ENCODE assay signal across 1 cellular context in genomic region chr5:76546497-76547102, GRCh38.
A peak's percentile ranks its signal among the peaks of the same experiment; 100 is the strongest.
TF ChIP-seq lines count a peak whose summit lies in the region.

No MANE protein-coding gene starts in this region.

TF ChIP-seq in HepG2, 621 proteins besides CTCF, POLR2A, EP300 and RAD21 (continued from another document):
- 0 out of 2 replicates have a peak, but pooled peaks have one; percentile 17 for TF ChIP-seq ARID5B (CRISPR knock-in tag; IDR thresholded peaks at IDR 0.05)
- TF ChIP-seq PBX2 (CRISPR knock-in tag; IDR thresholded peaks at IDR 0.05): peak; percentile 74
- peak; percentile 71; the same call in 1 of the 2 replicates for TF ChIP-seq SALL1 (CRISPR knock-in tag; IDR thresholded peaks at IDR 0.05)
- no peak for TF ChIP-seq ZNF367 (CRISPR knock-in tag; IDR thresholded peaks at IDR 0.05; ENCODE audit: borderline replicate concordance)
- TF ChIP-seq MEIS2 (CRISPR knock-in tag; IDR thresholded peaks at IDR 0.05): peak; percentile 80; the same call in 1 of the 2 replicates
- peak; percentile 75 for TF ChIP-seq TFAP4 (IDR thresholded peaks at IDR 0.05; ENCODE audit: borderline replicate concordance, low read depth)
- TF ChIP-seq HNF4G (IDR thresholded peaks at IDR 0.05; ENCODE audit: borderline replicate concordance, low read depth, low read length): peak; percentile 43; the same call in 1 of the 2 replicates
- no peak for TF ChIP-seq HNF4G (CRISPR knock-in tag; IDR thresholded peaks at IDR 0.05; ENCODE audit: borderline replicate concordance, low read depth)
- 0 out of 2 replicates have a peak, but pooled peaks have one; percentile 46 for TF ChIP-seq AHDC1 (CRISPR knock-in tag; IDR thresholded peaks at IDR 0.05; ENCODE audit: borderline replicate concordance)
- peak; percentile 52; the same call in 1 of the 2 replicates for TF ChIP-seq ETV5 (CRISPR knock-in tag; IDR thresholded peaks at IDR 0.05; ENCODE audit: borderline replicate concordance)
- no peak for TF ChIP-seq ZNF251 (CRISPR knock-in tag; IDR thresholded peaks at IDR 0.05)
- no peak for TF ChIP-seq KLF15 (CRISPR knock-in tag; IDR thresholded peaks at IDR 0.05; ENCODE audit: borderline replicate concordance)
- peak; percentile 33; the same call in 1 of the 2 replicates for TF ChIP-seq FOXP4 (CRISPR knock-in tag; IDR thresholded peaks at IDR 0.05)
- TF ChIP-seq ISX (CRISPR knock-in tag; conservative IDR thresholded peaks at IDR 0.05): no peak
TF ChIP-seq in HepG2: peak in this region for 26.
